In genomic region chr6:6008114-6008647, GRCh38 we compare ENCODE assay signal across 8 cellular contexts. TPM values are rescaled to one million over a fixed set of nuclear protein-coding genes. Genes with fewer than 3 reads are reported as not detected.
DNase-seq lines count a peak whose midpoint lies in the region; ATAC-seq and TF ChIP-seq lines count a peak whose summit lies in the region.

No MANE protein-coding gene starts in this region.

- H3K9me3 ChIP-seq in naive thymus-derived CD4-positive, alpha-beta T cell (ENCODE audit: control insufficient read depth in 2 of 3, low read length in 3 of 3), result peaks cover 0 to 6% (median 0%) of the 10 kb centered on the region in 3 experiments

- H3K4me3 Mint-ChIP-seq in naive thymus-derived CD4-positive, alpha-beta T cell, result peak overlapping the region; percentile 60 to 87 (median 80)

- CTCF ChIA-PET in naive thymus-derived CD4-positive, alpha-beta T cell (lab: Charles Lee), result interaction anchor here (0.6 to 1.0 kb wide), 2 partner anchors 13 to 437 kb away, joined by 3 to 4 read pairs; no protein-coding TSS in a partner anchor

- H3K9me3 Mint-ChIP-seq in naive thymus-derived CD4-positive, alpha-beta T cell, result peaks cover 0 to 30% (median 10%) of the 10 kb centered on the region in 11 donors

- H3K36me3 Mint-ChIP-seq in naive thymus-derived CD4-positive, alpha-beta T cell, result peaks cover 0 to 11% (median 6%) of the 10 kb centered on the region in 5 donors

- in situ Hi-C loops in astrocyte of the cerebellum (cut with HindIII; ENCODE audit: low sequenced_read_pairs), result no loop called here

- H3K27me3 Mint-ChIP-seq in naive thymus-derived CD4-positive, alpha-beta T cell, result peaks cover 64 to 84% (median 68%) of the 10 kb centered on the region in 5 donors

- peaks cover 29 to 59% (median 45%) of the 10 kb centered on the region in 7 donors for H3K4me1 Mint-ChIP-seq in naive thymus-derived CD4-positive, alpha-beta T cell

- H3K4me1 ChIP-seq in naive thymus-derived CD4-positive, alpha-beta T cell (ENCODE audit: control insufficient read depth in 2 of 2, insufficient read depth in 2 of 2, low read length in 2 of 2), result peaks cover 20 to 43% of the 10 kb centered on the region in 2 donors

- H3K27ac Mint-ChIP-seq in naive thymus-derived CD4-positive, alpha-beta T cell, result peak overlapping the region in 6 of 9 donors; percentile 3 to 74 (median 30)

- ATAC-seq in GM18498 (IDR thresholded peaks at IDR 0.05; ENCODE audit: unreplicated experiment), result peak; percentile 11
- ATAC-seq in HG03066 (IDR thresholded peaks at IDR 0.05; ENCODE audit: low read depth, unreplicated experiment), result peak; percentile 5
- no peak for ATAC-seq in naive thymus-derived CD4-positive, alpha-beta T cell
- ATAC-seq in GM21515 (IDR thresholded peaks at IDR 0.05; ENCODE audit: unreplicated experiment), result no peak
- ATAC-seq in GM18873 (IDR thresholded peaks at IDR 0.05; ENCODE audit: low FRiP score, unreplicated experiment), result no peak

- peaks cover 47 to 52% of the 10 kb centered on the region in 2 donors for H3K27me3 ChIP-seq in naive thymus-derived CD4-positive, alpha-beta T cell (ENCODE audit: control insufficient read depth in 2 of 2, insufficient read depth in 2 of 2, low read length in 2 of 2)

- intact Hi-C loops in naive thymus-derived CD4-positive, alpha-beta T cell (cut with micrococcal nuclease), result loop anchor here (1.0 to 10.0 kb wide), 12 partner anchors 10 to 1717 kb away; partner anchors contain the start of genes FARS2 (in 2 of the 2), BMP6 (in 1 of the 2), CDYL (in 1 of the 2) and DSP (in 1 of the 2)
- intact Hi-C loops in posterior vena cava (cut with DNase I), result no loop called here

- no peaks in the 10 kb centered on the region for H3K36me3 ChIP-seq in naive thymus-derived CD4-positive, alpha-beta T cell (ENCODE audit: control insufficient read depth in 2 of 3, insufficient read depth in 3 of 3, low read length in 3 of 3)

- POLR2A ChIA-PET in naive thymus-derived CD4-positive, alpha-beta T cell (lab: Charles Lee), result no interaction called here

- no peak for TF ChIP-seq CTCF in astrocyte of the cerebellum (IDR thresholded peaks at IDR 0.05; ENCODE audit: low read depth, low read length, missing control alignments)

- DNase-seq in astrocyte of the cerebellum (ENCODE audit: low read depth) (no peak), posterior vena cava (ENCODE audit: low spot score) (no peak), SKM-1 (lab: John Stamatoyannopoulos, UW; ENCODE audit: unreplicated experiment) (no peak)
- no peak for DNase-seq in naive thymus-derived CD4-positive, alpha-beta T cell

- H3K27ac ChIP-seq in naive thymus-derived CD4-positive, alpha-beta T cell (ENCODE audit: low read depth, low read length), result no peak overlapping the region

- peak overlapping the region; percentile 38 for H3K4me3 ChIP-seq in astrocyte of the cerebellum (ENCODE audit: low read depth, low read length)
- H3K4me3 ChIP-seq in naive thymus-derived CD4-positive, alpha-beta T cell (ENCODE audit: low read length), result peak overlapping the region; percentile 36

RNA-seq across cellular contexts. Expression of gene NRN1, which starts 1.5 kb away (rescaled TPM):
- total RNA-seq in naive thymus-derived CD4-positive, alpha-beta T cell, result 1 to 10 TPM in 2 of 5 experiments, under 1 TPM in 2, not detected in 1; 0.19 to 9.1 (median 0.70) TPM
- polyA plus RNA-seq in naive thymus-derived CD4-positive, alpha-beta T cell, result under 1 TPM in 1 of 2 donors, not detected in 1; 0.34 TPM
- total RNA-seq in posterior vena cava, result 10 to 100 TPM; 12.8 to 15.9 TPM

Comparison
In these comparisons a context has a peak if more than half of its experiments do, and no peak if none do; other contexts are left out.
1. ATAC-seq: peak in GM18498 (single experiment) and HG03066 (single experiment); none in naive thymus-derived CD4-positive, alpha-beta T cell (single experiment), GM21515 (single experiment) and GM18873 (single experiment).
2. intact Hi-C loops: an anchor here in naive thymus-derived CD4-positive, alpha-beta T cell (1.0 to 10.0 kb wide); none called in posterior vena cava.